Comparison of ENCODE assay signal across 22 cellular contexts in the genomic region with DNA sequence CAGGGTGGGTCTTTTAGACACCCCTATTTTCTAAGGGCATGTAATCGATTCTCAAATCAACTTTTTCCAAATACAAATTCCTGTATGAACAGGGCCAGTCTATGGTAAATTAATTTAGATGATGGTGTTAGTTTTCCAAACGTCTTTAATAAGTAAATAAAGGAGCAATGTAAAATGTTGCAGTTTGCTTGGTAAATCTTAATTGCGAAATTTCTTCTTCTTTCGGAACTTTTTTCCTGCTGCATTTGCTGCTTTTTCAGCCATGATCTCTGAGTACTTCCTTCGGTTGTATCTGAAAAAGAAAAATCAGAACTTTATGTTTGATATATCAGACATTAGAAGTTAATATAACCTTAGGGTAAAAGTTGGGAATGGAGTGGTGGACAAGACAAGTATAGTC. TPM values are rescaled to one million over a fixed set of nuclear protein-coding genes. Genes with fewer than 3 reads are reported as not detected.
DNase-seq lines count a peak whose midpoint lies in the region; ATAC-seq, FAIRE-seq and TF ChIP-seq lines count a peak whose summit lies in the region.
"Had no signal": no experiment of that assay in that cellular context is flagged by ENCODE, and none has a peak within 500 bp of the region (broad histone marks: within the 10 kb centered on the region; RNA-seq: fewer than 3 reads in every experiment).

No MANE protein-coding gene starts in this region.

- H3K79me1 ChIP-seq in IMR-90 (ENCODE audit: low read depth in 1 of 2, low read length in 2 of 2), result peaks cover 0 to 8% of the 10 kb centered on the region in 2 experiments; a peak in 2 of 4 replicates

- no peak overlapping the region for H2BK15ac ChIP-seq in IMR-90 (ENCODE audit: low read depth, low read length)

- TF ChIP-seq EP300 in HepG2 (IDR thresholded peaks at IDR 0.05; ENCODE audit: low read depth in 2 of 2, low read length in 2 of 2) (no peak), HepG2 (CRISPR knock-in tag; IDR thresholded peaks at IDR 0.05; ENCODE audit: borderline replicate concordance) (no peak)

- no peak overlapping the region for H4K5ac ChIP-seq in IMR-90 (ENCODE audit: low read depth, low read length)

- no peak overlapping the region for H3K4ac ChIP-seq in IMR-90 (ENCODE audit: low read depth, low read length)

- no peak overlapping the region for H3K23ac ChIP-seq in IMR-90 (ENCODE audit: low read depth, low read length)

- no peak overlapping the region for H3K14ac ChIP-seq in IMR-90 (replicated peaks; ENCODE audit: low read depth, low read length)

- H3K4me2 ChIP-seq in HepG2 (ENCODE audit: low read depth, low read length) (no peak overlapping the region), IMR-90 (ENCODE audit: low read depth, low read length) (no peak overlapping the region)
- H3K4me2 ChIP-seq: BLaER1 had no signal

- H3K36me3 ChIP-seq in HepG2 (replicated peaks in 1 of 2; ENCODE audit: control insufficient read depth in 1 of 2, insufficient read depth in 2 of 2, low read length in 2 of 2), result peaks cover 17 to 55% of the 10 kb centered on the region in 2 experiments
- H3K36me3 ChIP-seq in right lobe of liver, result peaks cover 0 to 64% (median 36%) of the 10 kb centered on the region in 4 donors
- H3K36me3 ChIP-seq in IMR-90 (ENCODE audit: control insufficient read depth, insufficient read depth, low read length), result peaks cover 27% of the 10 kb centered on the region

- dilution Hi-C loops in IMR-90 (cut with HindIII; ENCODE audit: low sequenced_read_pairs, unreplicated experiment), result no loop called here

- no peaks in the 10 kb centered on the region for H3K9me3 ChIP-seq in HepG2 (ENCODE audit: low read length)
- no peaks in the 10 kb centered on the region for H3K9me3 ChIP-seq in right lobe of liver
- H3K9me3 ChIP-seq in IMR-90 (ENCODE audit: control insufficient read depth, insufficient read depth, low read length), result no peaks in the 10 kb centered on the region
- H3K9me3 ChIP-seq: BE2C, BLaER1 had no signal

- no peak overlapping the region for H2AK5ac ChIP-seq in IMR-90 (ENCODE audit: low read depth, low read length)

- H3K4me3 ChIP-seq in HepG2 (replicated peaks in 1 of 3; ENCODE audit: insufficient read depth in 1 of 3, low read depth in 2 of 3, low read length in 3 of 3) (no peak overlapping the region), right lobe of liver (no peak overlapping the region), IMR-90 (ENCODE audit: insufficient read depth, low read depth, low read length) (no peak overlapping the region)
- H3K4me3 ChIP-seq: BLaER1 had no signal

- H3K4me1 ChIP-seq in HepG2 (ENCODE audit: insufficient read depth, low read length) (no peaks in the 10 kb centered on the region), right lobe of liver (no peaks in the 10 kb centered on the region), IMR-90 (ENCODE audit: control insufficient read depth, insufficient read depth, low read length) (no peaks in the 10 kb centered on the region)
- H3K4me1 ChIP-seq: BE2C had no signal

- H2BK120ac ChIP-seq in IMR-90 (ENCODE audit: low read depth, low read length), result no peak overlapping the region

- no peak overlapping the region for H2AFZ ChIP-seq in HepG2 (ENCODE audit: low read length)
- H2AFZ ChIP-seq in IMR-90 (replicated peaks; ENCODE audit: low read length, poor library complexity), result no peak overlapping the region

- no peak for FAIRE-seq in HepG2 (lab: Jason Lieb, UNC)
- FAIRE-seq: GM12891, GM18507 had no signal

- H3K27me3 ChIP-seq in HepG2 (ENCODE audit: control insufficient read depth in 1 of 2, insufficient read depth in 2 of 2, low read length in 2 of 2) (no peaks in the 10 kb centered on the region), right lobe of liver (no peaks in the 10 kb centered on the region), IMR-90 (ENCODE audit: control insufficient read depth, insufficient read depth, low read length) (no peaks in the 10 kb centered on the region)
- H3K27me3 ChIP-seq: BE2C, BLaER1 had no signal

- H3K9ac ChIP-seq in HepG2 (ENCODE audit: insufficient read depth, low read depth, low read length) (no peak overlapping the region), IMR-90 (ENCODE audit: low read depth, low read length) (no peak overlapping the region)
- H3K9ac ChIP-seq: BLaER1 had no signal

- 95% methylated on average over 5 of the region's 5 CpGs for WGBS in HepG2 (ENCODE audit: low lambda C conversion rate)
- WGBS in right lobe of liver (ENCODE audit: insufficient coverage, low coverage, low lambda C conversion rate, missing lambda C conversion rate), result 81% methylated on average over 5 of the region's 5 CpGs
- no CpG with 5 or more reads among the region's 5 CpGs for WGBS in IMR-90 (ENCODE audit: extremely low coverage in 2 of 2, insufficient read length in 1 of 2), 2 experiments

- no peak overlapping the region for H4K91ac ChIP-seq in IMR-90 (ENCODE audit: insufficient read depth, low read depth, low read length)

- TF ChIP-seq RAD21 in HepG2 (CRISPR knock-in tag; IDR thresholded peaks at IDR 0.05) (no peak), IMR-90 (IDR thresholded peaks at IDR 0.05; ENCODE audit: low read length) (no peak)

- H2BK20ac ChIP-seq in IMR-90 (ENCODE audit: low read depth, low read length), result no peak overlapping the region

- no peak overlapping the region for H2BK5ac ChIP-seq in IMR-90 (ENCODE audit: low read depth, low read length, poor library complexity, severe bottlenecking)

- no peaks in the 10 kb centered on the region for H3K79me2 ChIP-seq in HepG2 (ENCODE audit: insufficient read depth, low read length)

- intact Hi-C loops in HepG2 (cut with micrococcal nuclease; ENCODE audit: unreplicated experiment), result no loop called here
- intact Hi-C loops in right lobe of liver (cut with DNase I), result no loop called here
- intact Hi-C loops in IMR-90 (cut with micrococcal nuclease), result loop anchor here (1.0 to 10.0 kb wide), 2 partner anchors 22 to 845 kb away; no protein-coding TSS in a partner anchor

- POLR2A ChIA-PET in HepG2 (lab: Yijun Ruan, JAX), result no interaction called here
- POLR2A ChIA-PET in IMR-90 (lab: Charles Lee; ENCODE audit: unreplicated experiment), result no interaction called here

- BruUV-seq in HepG2 (replicated peaks; lab: Mats Ljungman, UMichigan) (no TSS peak), IMR-90 (replicated peaks; lab: Mats Ljungman, UMichigan) (no TSS peak)

- CTCF ChIA-PET in HepG2 (lab: Yijun Ruan, JAX; ENCODE audit: low intra/inter-chr PET ratio, low total read pairs) (no interaction called here), IMR-90 (lab: Yijun Ruan, JAX) (no interaction called here)

- H4K8ac ChIP-seq in IMR-90 (ENCODE audit: low read depth in 2 of 2, low read length in 2 of 2), result no peak overlapping the region

- peaks cover 3% of the 10 kb centered on the region; the same call in 1 of the 2 replicates for H4K20me1 ChIP-seq in HepG2 (ENCODE audit: insufficient read depth, low read length)
- H4K20me1 ChIP-seq in IMR-90 (ENCODE audit: insufficient read depth, low read length), result no peaks in the 10 kb centered on the region

- in situ Hi-C loops in HepG2 (cut with HindIII; ENCODE audit: extremely low pct_ligation_motif_present, low pct_unique_long_range_greater_than_20kb) (no loop called here), IMR-90 (cut with MboI; ENCODE audit: low sequenced_read_pairs) (loop anchor here (25.0 kb wide), 1 partner anchor 857 kb away; no protein-coding TSS in a partner anchor), GM13977 (cut with MboI; ENCODE audit: low pct_unique_long_range_greater_than_20kb, low sequenced_read_pairs, unreplicated experiment) (loop anchor here (25.0 kb wide), 1 partner anchor 557 kb away; no protein-coding TSS in a partner anchor)

- TF ChIP-seq CTCF in HepG2 (CRISPR knock-in tag; IDR thresholded peaks at IDR 0.05), result no peak
- TF ChIP-seq CTCF in right lobe of liver (IDR thresholded peaks at IDR 0.05), result no peak
- TF ChIP-seq CTCF in IMR-90 (conservative IDR thresholded peaks at IDR 0.05; ENCODE audit: low read depth, low read length), result no peak
- no peak for TF ChIP-seq CTCF in GM13977 (IDR thresholded peaks at IDR 0.05; ENCODE audit: extremely low read depth, insufficient read depth, missing control alignments)

- TF ChIP-seq POLR2A in HepG2 (IDR thresholded peaks at IDR 0.05; ENCODE audit: insufficient read depth in 1 of 2, low read depth in 2 of 2, low read length in 2 of 2) (no peak), right lobe of liver (IDR thresholded peaks at IDR 0.05) (no peak), IMR-90 (IDR thresholded peaks at IDR 0.05; ENCODE audit: low read depth, low read length) (no peak)

- ATAC-seq in HepG2, result no peak
- ATAC-seq in right lobe of liver, result no peak
- ATAC-seq in IMR-90 (ENCODE audit: low read depth), result no peak

- H3K27ac ChIP-seq in HepG2 (ENCODE audit: extremely low read length, insufficient read depth, low read length) (no peak overlapping the region), right lobe of liver (no peak overlapping the region), IMR-90 (ENCODE audit: insufficient read depth, low read length) (no peak overlapping the region)
- H3K27ac ChIP-seq: BLaER1 had no signal

- H3K18ac ChIP-seq in IMR-90 (ENCODE audit: low read depth, low read length), result no peak overlapping the region

- no peaks in the 10 kb centered on the region for H3K9me1 ChIP-seq in IMR-90 (ENCODE audit: insufficient read depth, low read length)

- no peak overlapping the region for H3K56ac ChIP-seq in IMR-90 (ENCODE audit: extremely low read depth, insufficient read depth, low read length)

- no peak overlapping the region for H2AK9ac ChIP-seq in IMR-90 (replicated peaks; ENCODE audit: low read depth, low read length, poor library complexity)

- DNase-seq in HepG2 (ENCODE audit: low spot score) (no peak), right lobe of liver (no peak), IMR-90 (no peak), GM13977 (ENCODE audit: low spot score) (no peak), cerebellar nuclear complex (lab: John Stamatoyannopoulos, UW) (no peak)
- DNase-seq: 8988T; ACHN; BE2C; C1 segment of cervical spinal cord; CD4-positive, alpha-beta memory T cell; CD4-positive, CD25-positive, alpha-beta regulatory T cell; CD8-positive, alpha-beta memory T cell; COR-L47; DMS 273 treated with DMSO at 0.1 percent for 48 hours; DMS153; DMS53; DMS79; DND-41; GF-D8 had no signal

RNA-seq across cellular contexts. Expression of a gene that starts 9.4 kb away (rescaled TPM):
- total RNA-seq in HepG2 (2016; rRNA removed; fragmentation: Illumina TruSeq; extraction: Trizol), result 63.3 and 93.0 TPM in 2 replicates
- total RNA-seq in HepG2 (2016; cell fraction: cytosol; rRNA removed; fragmentation: Illumina TruSeq; extraction: Trizol; ENCODE audit: low read depth), result 15.2 and 18.1 TPM in 2 replicates
- total RNA-seq in HepG2 (2016; cell fraction: insoluble cytoplasmic fraction; rRNA removed; fragmentation: Illumina TruSeq; extraction: Trizol), result 58.6 and 87.6 TPM in 2 replicates
- 18.9 and 24.0 TPM in 2 replicates for total RNA-seq in HepG2 (2016; cell fraction: membrane; rRNA removed; fragmentation: Illumina TruSeq; extraction: Trizol)
- total RNA-seq in HepG2 (2016; cell fraction: nucleus; rRNA removed; fragmentation: Illumina TruSeq; extraction: Trizol), result 67.1 and 71.3 TPM in 2 replicates
- 10.3 and 11.4 TPM in 2 replicates for polyA plus RNA-seq in HepG2 (2011; rRNA removed)
- 3.6 and 4.4 TPM in 2 replicates for polyA plus RNA-seq in HepG2 (2011; cell fraction: cytosol; rRNA removed)
- 9.6 and 9.7 TPM in 2 replicates for polyA plus RNA-seq in HepG2 (2011; cell fraction: nucleus; rRNA removed)
- 29.5 and 35.0 TPM in 2 replicates for polyA plus RNA-seq in HepG2 (2012)
- 5.3 and 7.3 TPM in 2 replicates for polyA plus RNA-seq in HepG2 (2016; cell fraction: cytosol; fragmentation: Illumina TruSeq; extraction: Trizol; ENCODE audit: low read depth)
- 77.2 and 80.1 TPM in 2 replicates for polyA plus RNA-seq in HepG2 (2016; cell fraction: insoluble cytoplasmic fraction; fragmentation: Illumina TruSeq; extraction: Trizol; ENCODE audit: low read depth)
- 7.6 and 11.1 TPM in 2 replicates for polyA plus RNA-seq in HepG2 (2016; cell fraction: membrane; fragmentation: Illumina TruSeq; extraction: Trizol; ENCODE audit: low read depth)
- 95.2 and 98.9 TPM in 2 replicates for polyA plus RNA-seq in HepG2 (2016; cell fraction: nucleus; fragmentation: Illumina TruSeq; extraction: Trizol; ENCODE audit: insufficient read depth, low read depth)
- 7.4 and 19.1 TPM in 2 replicates for polyA minus RNA-seq in HepG2 (2011; rRNA and poly(A)+ RNA removed; ENCODE audit: low replicate concordance)
- polyA minus RNA-seq in HepG2 (2011; cell fraction: cytosol; rRNA and poly(A)+ RNA removed), result 6.9 and 12.9 TPM in 2 replicates
- polyA minus RNA-seq in HepG2 (2011; cell fraction: nucleus; rRNA and poly(A)+ RNA removed), result 29.0 and 36.4 TPM in 2 replicates
- total RNA-seq in right lobe of liver, result 10 to 100 TPM; 15.0 to 27.0 (median 22.2) TPM
- 24.4 and 35.8 TPM in 2 replicates for total RNA-seq in IMR-90 (2012; rRNA removed)
- 13.8 and 14.2 TPM in 2 replicates for polyA plus RNA-seq in IMR-90 (2012; rRNA removed)
- polyA plus RNA-seq in IMR-90 (2012; cell fraction: cytosol; rRNA removed), result 1.0 and 2.3 TPM in 2 replicates
- polyA plus RNA-seq in IMR-90 (2012; cell fraction: nucleus; rRNA removed; ENCODE audit: low replicate concordance), result 2.2 and 14.4 TPM in 2 replicates

RNA-seq across cellular contexts. Expression of a gene that starts 39.6 kb away (rescaled TPM):
- total RNA-seq in HepG2 (2016; rRNA removed; fragmentation: Illumina TruSeq; extraction: Trizol) (28.1 and 29.9 TPM in 2 replicates), right lobe of liver (10 to 100 TPM; 19.9 to 49.8 (median 34.6) TPM), IMR-90 (2012; rRNA removed) (18.3 and 20.1 TPM in 2 replicates)
- 29.4 and 34.7 TPM in 2 replicates for total RNA-seq in HepG2 (2016; cell fraction: cytosol; rRNA removed; fragmentation: Illumina TruSeq; extraction: Trizol; ENCODE audit: low read depth)
- total RNA-seq in HepG2 (2016; cell fraction: insoluble cytoplasmic fraction; rRNA removed; fragmentation: Illumina TruSeq; extraction: Trizol), result 28.9 and 30.1 TPM in 2 replicates
- 10.9 and 11.8 TPM in 2 replicates for total RNA-seq in HepG2 (2016; cell fraction: membrane; rRNA removed; fragmentation: Illumina TruSeq; extraction: Trizol)
- total RNA-seq in HepG2 (2016; cell fraction: nucleus; rRNA removed; fragmentation: Illumina TruSeq; extraction: Trizol), result 15.5 and 16.1 TPM in 2 replicates
- polyA plus RNA-seq in HepG2 (2011; rRNA removed) (8.0 and 8.7 TPM in 2 replicates), IMR-90 (2012; rRNA removed) (10.8 and 15.5 TPM in 2 replicates)
- polyA plus RNA-seq in HepG2 (2011; cell fraction: cytosol; rRNA removed), result 4.2 and 5.6 TPM in 2 replicates
- polyA plus RNA-seq in HepG2 (2011; cell fraction: nucleus; rRNA removed), result 1.9 and 2.6 TPM in 2 replicates
- polyA plus RNA-seq in HepG2 (2012), result 17.1 and 18.2 TPM in 2 replicates
- 1.9 and 2.3 TPM in 2 replicates for polyA plus RNA-seq in HepG2 (2016; cell fraction: cytosol; fragmentation: Illumina TruSeq; extraction: Trizol; ENCODE audit: low read depth)
- 30.1 and 43.8 TPM in 2 replicates for polyA plus RNA-seq in HepG2 (2016; cell fraction: insoluble cytoplasmic fraction; fragmentation: Illumina TruSeq; extraction: Trizol; ENCODE audit: low read depth)
- polyA plus RNA-seq in HepG2 (2016; cell fraction: membrane; fragmentation: Illumina TruSeq; extraction: Trizol; ENCODE audit: low read depth), result 4.8 and 5.1 TPM in 2 replicates
- polyA plus RNA-seq in HepG2 (2016; cell fraction: nucleus; fragmentation: Illumina TruSeq; extraction: Trizol; ENCODE audit: insufficient read depth, low read depth), result 18.2 and 22.7 TPM in 2 replicates
- polyA minus RNA-seq in HepG2 (2011; rRNA and poly(A)+ RNA removed; ENCODE audit: low replicate concordance), result 8.9 and 19.6 TPM in 2 replicates
- polyA minus RNA-seq in HepG2 (2011; cell fraction: cytosol; rRNA and poly(A)+ RNA removed), result 5.8 and 12.5 TPM in 2 replicates
- polyA minus RNA-seq in HepG2 (2011; cell fraction: nucleus; rRNA and poly(A)+ RNA removed), result 25.2 and 29.7 TPM in 2 replicates
- polyA plus RNA-seq in IMR-90 (2012; cell fraction: cytosol; rRNA removed), result 2.3 and 2.5 TPM in 2 replicates
- polyA plus RNA-seq in IMR-90 (2012; cell fraction: nucleus; rRNA removed; ENCODE audit: low replicate concordance), result 1.9 and 12.3 TPM in 2 replicates
